15 cellular contexts compared by ENCODE assay signal in genomic region chr14:55794655-55795583, GRCh38.
A peak's percentile ranks its signal among the peaks of the same experiment; 100 is the strongest.
DNase-seq lines count a peak whose midpoint lies in the region; ATAC-seq and TF ChIP-seq lines count a peak whose summit lies in the region.
"Had no signal": no experiment of that assay in that cellular context is flagged by ENCODE, and none has a peak within 500 bp of the region (broad histone marks: within the 10 kb centered on the region; RNA-seq: fewer than 3 reads in every experiment).

No MANE protein-coding gene starts in this region.

- H4K20me1 ChIP-seq in HCT116 (ENCODE audit: insufficient read depth) (no peaks in the 10 kb centered on the region), hepatocyte (ENCODE audit: insufficient read depth, poor library complexity, severe bottlenecking) (no peaks in the 10 kb centered on the region)

- CTCF ChIA-PET in HCT116 (lab: Charles Lee): no interaction called here

- H3K4me2 ChIP-seq in HCT116 (ENCODE audit: low read length): peak overlapping the region; percentile 40
- H3K4me2 ChIP-seq in hepatocyte: no peak overlapping the region

- RAD21 ChIA-PET in HCT116 (lab: Charles Lee; ENCODE audit: low non-redundant PET in 1 of 2, low total read pairs in 2 of 2, uncharacterized antibody in 2 of 2, unreplicated experiment in 2 of 2): interaction anchor here in 1 of 2 experiments (1.1 kb wide), 1 partner anchor 8 kb away, joined by 3 read pairs; no protein-coding TSS in a partner anchor

- POLR2A ChIA-PET in HCT116 (lab: Charles Lee): interaction anchor here (0.7 to 1.1 kb wide), 2 partner anchors 9 to 50 kb away, joined by 3 read pairs; no protein-coding TSS in a partner anchor

- H2AFZ ChIP-seq in HCT116 (ENCODE audit: low read depth, low read length, poor library complexity, severe bottlenecking) (peak overlapping the region; percentile 41), hepatocyte (no peak overlapping the region)

- H3K4me3 ChIP-seq in HCT116 (replicated peaks in 1 of 2; ENCODE audit: low read depth in 1 of 2, low read length in 2 of 2) (no peak overlapping the region), hepatocyte (no peak overlapping the region)
- H3K4me3 ChIP-seq: HAP-1, sigmoid colon had no signal

- H3K9me2 ChIP-seq in HCT116 (ENCODE audit: insufficient read depth) (no peaks in the 10 kb centered on the region), hepatocyte (replicated peaks; ENCODE audit: insufficient read depth) (no peaks in the 10 kb centered on the region)

- no peak overlapping the region for H3K9ac ChIP-seq in HCT116 (ENCODE audit: low read length)

- peak; percentile 56 for DNase-seq in COR-L47 (lab: John Stamatoyannopoulos, UW)
- DNase-seq in HCT116 (ENCODE audit: low read depth, low spot score): no peak
- DNase-seq in SK-MEL-5 (ENCODE audit: low read depth, low spot score): peak; percentile 52
- DNase-seq in hepatocyte (ENCODE audit: low spot score): peak; percentile 53
- DNase-seq in dedifferentiated amniotic fluid mesenchymal stem cell (ENCODE audit: extremely low spot score): no peak
- DNase-seq in T-helper 9 cell: no peak
- DNase-seq in HuH-7.5 (ENCODE audit: low spot score): no peak
- DNase-seq in GM19238 (ENCODE audit: insufficient read length, low spot score): no peak
- DNase-seq: activated naive CD8-positive, alpha-beta T cell treated with anti-CD3 and anti-CD28 coated beads, Interleukin-2, amount 10 ng/mL, durations not matched to agents 7 days and 5 days; effector CD4-positive, alpha-beta T cell; hypothalamus; NK-92 treated with Interleukin-12 subunit alpha and Interleukin-12 subunit beta, amount 100 ng/mL, for 24 hours; sigmoid colon; T-helper 1 cell had no signal

- no peak for TF ChIP-seq RAD21 in HCT116 (IDR thresholded peaks at IDR 0.05; ENCODE audit: low read depth)

- TF ChIP-seq CTCF in HCT116 (IDR thresholded peaks at IDR 0.05 in 2 of 3, conservative IDR thresholded peaks at IDR 0.05 in 1 of 3; ENCODE audit: borderline replicate concordance in 1 of 3, insufficient read depth in 1 of 3, low read depth in 2 of 3, low read length in 2 of 3) (no peak), hepatocyte (IDR thresholded peaks at IDR 0.05; ENCODE audit: poor library complexity) (no peak)

- BruUV-seq in HCT116 (replicated peaks; lab: Mats Ljungman, UMichigan): no TSS peak

- H3K4me1 ChIP-seq in HCT116 (ENCODE audit: control insufficient read depth in 1 of 2, insufficient read depth in 2 of 2, low read length in 2 of 2) (peaks cover 11 to 16% of the 10 kb centered on the region in 2 experiments), hepatocyte (ENCODE audit: insufficient read depth) (peaks cover 16% of the 10 kb centered on the region)
- H3K4me1 ChIP-seq: sigmoid colon had no signal

- H3K36me3 ChIP-seq in HCT116 (ENCODE audit: control insufficient read depth in 1 of 2, insufficient read depth in 2 of 2, low read length in 2 of 2): no peaks in the 10 kb centered on the region
- H3K36me3 ChIP-seq in hepatocyte (replicated peaks; ENCODE audit: insufficient read depth, low read depth): no peaks in the 10 kb centered on the region
- H3K36me3 ChIP-seq: HAP-1, sigmoid colon had no signal

- TF ChIP-seq POLR2A in HCT116 (IDR thresholded peaks at IDR 0.05; ENCODE audit: borderline replicate concordance, extremely low read depth, insufficient read depth, insufficient read length): no peak

- H3K27ac ChIP-seq in HCT116 (ENCODE audit: low read depth, low read length): no peak overlapping the region; the same call in 1 of the 2 replicates
- no peak overlapping the region for H3K27ac ChIP-seq in hepatocyte
- H3K27ac ChIP-seq: sigmoid colon had no signal

- H3K9me3 ChIP-seq in HCT116 (ENCODE audit: control insufficient read depth in 1 of 2, insufficient read depth in 1 of 2, low read depth in 1 of 2, low read length in 2 of 2) (no peaks in the 10 kb centered on the region), hepatocyte (ENCODE audit: low read depth) (no peaks in the 10 kb centered on the region)
- H3K9me3 ChIP-seq: HAP-1, sigmoid colon had no signal

- no peaks in the 10 kb centered on the region for H3K27me3 ChIP-seq in HCT116 (ENCODE audit: insufficient read depth, low read length)
- H3K27me3 ChIP-seq in hepatocyte: no peaks in the 10 kb centered on the region
- H3K27me3 ChIP-seq: sigmoid colon had no signal

- 82% methylated on average over 6 of the region's 6 CpGs for WGBS in hepatocyte (ENCODE audit: low lambda C conversion rate, missing lambda C conversion rate)

- in situ Hi-C loops in SK-MEL-5 (cut with HindIII; ENCODE audit: low pct_unique_long_range_greater_than_20kb, low sequenced_read_pairs): no loop called here

- peak; percentile 92 for ATAC-seq in HCT116

- H3K79me2 ChIP-seq in HCT116 (ENCODE audit: insufficient read depth, low read length): no peaks in the 10 kb centered on the region
- no peaks in the 10 kb centered on the region for H3K79me2 ChIP-seq in hepatocyte

- intact Hi-C loops in HCT116 (cut with micrococcal nuclease): no loop called here

TF ChIP-seq in HCT116, 20 proteins besides CTCF, POLR2A, EP300 and RAD21:
- TF ChIP-seq POLR2AphosphoS5 (IDR thresholded peaks at IDR 0.05; ENCODE audit: low read depth, low read length) (no peak), SIN3A (IDR thresholded peaks at IDR 0.05; ENCODE audit: low read depth) (no peak), YY1 (IDR thresholded peaks at IDR 0.05; ENCODE audit: extremely low read depth, insufficient replicate concordance, low read depth, low read length) (no peak), JUND (IDR thresholded peaks at IDR 0.05) (peak; percentile 37; the same call in 1 of the 2 replicates), SRF (IDR thresholded peaks at IDR 0.05; ENCODE audit: low read depth) (no peak), SP1 (IDR thresholded peaks at IDR 0.05; ENCODE audit: low read depth) (no peak), FOSL1 (IDR thresholded peaks at IDR 0.05; ENCODE audit: low read depth) (no peak; the same call in 1 of the 2 replicates), ATF3 (IDR thresholded peaks at IDR 0.05) (no peak)

Comparison
In these comparisons a context has a peak if more than half of its experiments do, and no peak if none do; other contexts are left out.
1. DNase-seq: peak in COR-L47 (single experiment), SK-MEL-5 (single experiment) and hepatocyte (single experiment); none in HCT116 (single experiment), dedifferentiated amniotic fluid mesenchymal stem cell (single experiment), T-helper 9 cell (single experiment), HuH-7.5 (single experiment) and GM19238 (single experiment).